Comparison of ENCODE assay signal across 26 cellular contexts in the genomic region with DNA sequence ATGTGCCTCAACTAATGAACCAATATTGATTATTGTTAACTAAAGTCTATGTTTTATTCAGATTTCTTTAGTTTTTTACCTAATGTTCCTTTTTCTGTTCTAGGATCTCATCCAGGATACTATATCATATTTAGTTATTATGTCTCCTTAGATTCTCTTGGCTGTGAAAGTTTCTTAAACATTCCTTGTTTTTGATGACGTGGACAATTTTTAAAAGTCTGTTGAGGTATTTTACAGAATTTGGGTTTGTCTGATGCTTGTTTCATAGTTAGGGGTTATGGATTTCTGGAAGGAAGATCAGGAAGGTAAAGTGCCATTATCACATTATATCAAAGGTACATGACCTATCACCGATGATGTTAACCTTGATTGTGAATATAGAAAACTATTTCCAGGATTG.
"Had no signal": no experiment of that assay in that cellular context is flagged by ENCODE, and none has a peak within 500 bp of the region (broad histone marks: within the 10 kb centered on the region; RNA-seq: fewer than 3 reads in every experiment).

No MANE protein-coding gene starts in this region.

- DNase-seq: colonic mucosa; cortex of kidney; effector CD8-positive, alpha-beta T cell; effector memory CD8-positive, alpha-beta T cell; endodermal cell; erythroblast; esophagus squamous epithelium; foreskin fibroblast; foreskin melanocyte; gastrocnemius medialis; glutamatergic neuron; head of caudate nucleus; heart right ventricle; hippocampal formation; left cardiac atrium; left lung; left ventricle myocardium superior; lower lobe of right lung; mesenchymal stem cell; mucosa of descending colon; naive B cell had no signal

- H3K9me3 ChIP-seq: colonic mucosa, esophagus squamous epithelium, gastrocnemius medialis, heart right ventricle, left lung, lower lobe of right lung, mucosa of descending colon had no signal

- H3K36me3 ChIP-seq: colonic mucosa, esophagus squamous epithelium, gastrocnemius medialis, heart right ventricle, left lung, lower lobe of right lung had no signal

- FAIRE-seq: endometrium, islet of Langerhans, keratinocyte had no signal

- H3K27ac ChIP-seq: colonic mucosa, epithelial cell of prostate, esophagus squamous epithelium, gastrocnemius medialis, heart right ventricle, left lung, lower lobe of right lung had no signal

- H3K4me3 ChIP-seq: colonic mucosa, esophagus squamous epithelium, gastrocnemius medialis, heart right ventricle, left lung, lower lobe of right lung, mucosa of descending colon had no signal

- ATAC-seq: effector memory CD8-positive, alpha-beta T cell; esophagus mucosa; gastrocnemius medialis; heart right ventricle; left cardiac atrium; left lung; left ventricle myocardium superior; lower lobe of right lung; mucosa of descending colon had no signal

- H3K4me1 ChIP-seq: colonic mucosa, esophagus squamous epithelium, gastrocnemius medialis, heart right ventricle, left lung, lower lobe of right lung had no signal

- H3K27me3 ChIP-seq: colonic mucosa, esophagus squamous epithelium, gastrocnemius medialis, heart right ventricle, left lung had no signal
